In the genomic region with DNA sequence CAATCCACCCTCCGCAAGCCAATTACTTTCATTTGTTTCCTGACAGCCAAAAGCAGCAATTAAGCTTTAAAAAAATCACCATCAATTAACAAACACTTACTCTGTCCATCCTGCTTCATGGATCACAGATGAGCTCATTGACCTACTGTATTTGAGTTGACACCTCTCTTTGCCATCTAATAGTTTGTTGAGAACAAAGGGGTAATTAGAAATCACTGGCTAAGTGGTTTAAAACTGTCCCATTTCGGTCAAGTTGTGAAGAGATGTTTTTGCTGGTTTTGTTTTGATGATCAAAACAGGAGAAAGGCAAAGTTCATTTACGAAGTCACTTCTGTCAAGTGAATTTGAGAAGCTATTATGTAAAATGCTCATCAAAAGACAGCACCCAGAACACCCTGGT, we compare ENCODE assay signal across 1 cellular context.
TF ChIP-seq lines count a peak whose summit lies in the region.

No MANE protein-coding gene starts in this region.

TF ChIP-seq in GM12878, 131 proteins besides CTCF, POLR2A, EP300 and RAD21:
- no peak for TF ChIP-seq GATAD2B (conservative IDR thresholded peaks at IDR 0.05; ENCODE audit: low read depth)
- no peak for TF ChIP-seq ZNF207 (IDR thresholded peaks at IDR 0.05; ENCODE audit: borderline replicate concordance)
- TF ChIP-seq, protein P1, sequence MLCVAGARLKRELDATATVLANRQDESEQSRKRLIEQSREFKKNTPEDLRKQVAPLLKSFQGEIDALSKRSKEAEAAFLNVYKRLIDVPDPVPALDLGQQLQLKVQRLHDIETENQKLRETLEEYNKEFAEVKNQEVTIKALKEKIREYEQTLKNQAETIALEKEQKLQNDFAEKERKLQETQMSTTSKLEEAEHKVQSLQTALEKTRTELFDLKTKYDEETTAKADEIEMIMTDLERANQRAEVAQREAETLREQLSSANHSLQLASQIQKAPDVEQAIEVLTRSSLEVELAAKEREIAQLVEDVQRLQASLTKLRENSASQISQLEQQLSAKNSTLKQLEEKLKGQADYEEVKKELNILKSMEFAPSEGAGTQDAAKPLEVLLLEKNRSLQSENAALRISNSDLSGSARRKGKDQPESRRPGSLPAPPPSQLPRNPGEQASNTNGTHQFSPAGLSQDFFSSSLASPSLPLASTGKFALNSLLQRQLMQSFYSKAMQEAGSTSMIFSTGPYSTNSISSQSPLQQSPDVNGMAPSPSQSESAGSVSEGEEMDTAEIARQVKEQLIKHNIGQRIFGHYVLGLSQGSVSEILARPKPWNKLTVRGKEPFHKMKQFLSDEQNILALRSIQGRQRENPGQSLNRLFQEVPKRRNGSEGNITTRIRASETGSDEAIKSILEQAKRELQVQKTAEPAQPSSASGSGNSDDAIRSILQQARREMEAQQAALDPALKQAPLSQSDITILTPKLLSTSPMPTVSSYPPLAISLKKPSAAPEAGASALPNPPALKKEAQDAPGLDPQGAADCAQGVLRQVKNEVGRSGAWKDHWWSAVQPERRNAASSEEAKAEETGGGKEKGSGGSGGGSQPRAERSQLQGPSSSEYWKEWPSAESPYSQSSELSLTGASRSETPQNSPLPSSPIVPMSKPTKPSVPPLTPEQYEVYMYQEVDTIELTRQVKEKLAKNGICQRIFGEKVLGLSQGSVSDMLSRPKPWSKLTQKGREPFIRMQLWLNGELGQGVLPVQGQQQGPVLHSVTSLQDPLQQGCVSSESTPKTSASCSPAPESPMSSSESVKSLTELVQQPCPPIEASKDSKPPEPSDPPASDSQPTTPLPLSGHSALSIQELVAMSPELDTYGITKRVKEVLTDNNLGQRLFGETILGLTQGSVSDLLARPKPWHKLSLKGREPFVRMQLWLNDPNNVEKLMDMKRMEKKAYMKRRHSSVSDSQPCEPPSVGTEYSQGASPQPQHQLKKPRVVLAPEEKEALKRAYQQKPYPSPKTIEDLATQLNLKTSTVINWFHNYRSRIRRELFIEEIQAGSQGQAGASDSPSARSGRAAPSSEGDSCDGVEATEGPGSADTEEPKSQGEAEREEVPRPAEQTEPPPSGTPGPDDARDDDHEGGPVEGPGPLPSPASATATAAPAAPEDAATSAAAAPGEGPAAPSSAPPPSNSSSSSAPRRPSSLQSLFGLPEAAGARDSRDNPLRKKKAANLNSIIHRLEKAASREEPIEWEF (IDR thresholded peaks at IDR 0.05; ENCODE audit: insufficient replicate concordance, low read depth, low read length), result no peak
- TF ChIP-seq, protein P2, sequence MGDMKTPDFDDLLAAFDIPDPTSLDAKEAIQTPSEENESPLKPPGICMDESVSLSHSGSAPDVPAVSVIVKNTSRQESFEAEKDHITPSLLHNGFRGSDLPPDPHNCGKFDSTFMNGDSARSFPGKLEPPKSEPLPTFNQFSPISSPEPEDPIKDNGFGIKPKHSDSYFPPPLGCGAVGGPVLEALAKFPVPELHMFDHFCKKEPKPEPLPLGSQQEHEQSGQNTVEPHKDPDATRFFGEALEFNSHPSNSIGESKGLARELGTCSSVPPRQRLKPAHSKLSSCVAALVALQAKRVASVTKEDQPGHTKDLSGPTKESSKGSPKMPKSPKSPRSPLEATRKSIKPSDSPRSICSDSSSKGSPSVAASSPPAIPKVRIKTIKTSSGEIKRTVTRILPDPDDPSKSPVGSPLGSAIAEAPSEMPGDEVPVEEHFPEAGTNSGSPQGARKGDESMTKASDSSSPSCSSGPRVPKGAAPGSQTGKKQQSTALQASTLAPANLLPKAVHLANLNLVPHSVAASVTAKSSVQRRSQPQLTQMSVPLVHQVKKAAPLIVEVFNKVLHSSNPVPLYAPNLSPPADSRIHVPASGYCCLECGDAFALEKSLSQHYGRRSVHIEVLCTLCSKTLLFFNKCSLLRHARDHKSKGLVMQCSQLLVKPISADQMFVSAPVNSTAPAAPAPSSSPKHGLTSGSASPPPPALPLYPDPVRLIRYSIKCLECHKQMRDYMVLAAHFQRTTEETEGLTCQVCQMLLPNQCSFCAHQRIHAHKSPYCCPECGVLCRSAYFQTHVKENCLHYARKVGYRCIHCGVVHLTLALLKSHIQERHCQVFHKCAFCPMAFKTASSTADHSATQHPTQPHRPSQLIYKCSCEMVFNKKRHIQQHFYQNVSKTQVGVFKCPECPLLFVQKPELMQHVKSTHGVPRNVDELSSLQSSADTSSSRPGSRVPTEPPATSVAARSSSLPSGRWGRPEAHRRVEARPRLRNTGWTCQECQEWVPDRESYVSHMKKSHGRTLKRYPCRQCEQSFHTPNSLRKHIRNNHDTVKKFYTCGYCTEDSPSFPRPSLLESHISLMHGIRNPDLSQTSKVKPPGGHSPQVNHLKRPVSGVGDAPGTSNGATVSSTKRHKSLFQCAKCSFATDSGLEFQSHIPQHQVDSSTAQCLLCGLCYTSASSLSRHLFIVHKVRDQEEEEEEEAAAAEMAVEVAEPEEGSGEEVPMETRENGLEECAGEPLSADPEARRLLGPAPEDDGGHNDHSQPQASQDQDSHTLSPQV (IDR thresholded peaks at IDR 0.05), result no peak
- TF ChIP-seq DPF2 (IDR thresholded peaks at IDR 0.05), result peak; percentile 51; the same call in 1 of the 2 replicates
- TF ChIP-seq ZZZ3 (IDR thresholded peaks at IDR 0.05; ENCODE audit: control insufficient read depth, insufficient read length, low read depth), result no peak
- TF ChIP-seq, protein P3, sequence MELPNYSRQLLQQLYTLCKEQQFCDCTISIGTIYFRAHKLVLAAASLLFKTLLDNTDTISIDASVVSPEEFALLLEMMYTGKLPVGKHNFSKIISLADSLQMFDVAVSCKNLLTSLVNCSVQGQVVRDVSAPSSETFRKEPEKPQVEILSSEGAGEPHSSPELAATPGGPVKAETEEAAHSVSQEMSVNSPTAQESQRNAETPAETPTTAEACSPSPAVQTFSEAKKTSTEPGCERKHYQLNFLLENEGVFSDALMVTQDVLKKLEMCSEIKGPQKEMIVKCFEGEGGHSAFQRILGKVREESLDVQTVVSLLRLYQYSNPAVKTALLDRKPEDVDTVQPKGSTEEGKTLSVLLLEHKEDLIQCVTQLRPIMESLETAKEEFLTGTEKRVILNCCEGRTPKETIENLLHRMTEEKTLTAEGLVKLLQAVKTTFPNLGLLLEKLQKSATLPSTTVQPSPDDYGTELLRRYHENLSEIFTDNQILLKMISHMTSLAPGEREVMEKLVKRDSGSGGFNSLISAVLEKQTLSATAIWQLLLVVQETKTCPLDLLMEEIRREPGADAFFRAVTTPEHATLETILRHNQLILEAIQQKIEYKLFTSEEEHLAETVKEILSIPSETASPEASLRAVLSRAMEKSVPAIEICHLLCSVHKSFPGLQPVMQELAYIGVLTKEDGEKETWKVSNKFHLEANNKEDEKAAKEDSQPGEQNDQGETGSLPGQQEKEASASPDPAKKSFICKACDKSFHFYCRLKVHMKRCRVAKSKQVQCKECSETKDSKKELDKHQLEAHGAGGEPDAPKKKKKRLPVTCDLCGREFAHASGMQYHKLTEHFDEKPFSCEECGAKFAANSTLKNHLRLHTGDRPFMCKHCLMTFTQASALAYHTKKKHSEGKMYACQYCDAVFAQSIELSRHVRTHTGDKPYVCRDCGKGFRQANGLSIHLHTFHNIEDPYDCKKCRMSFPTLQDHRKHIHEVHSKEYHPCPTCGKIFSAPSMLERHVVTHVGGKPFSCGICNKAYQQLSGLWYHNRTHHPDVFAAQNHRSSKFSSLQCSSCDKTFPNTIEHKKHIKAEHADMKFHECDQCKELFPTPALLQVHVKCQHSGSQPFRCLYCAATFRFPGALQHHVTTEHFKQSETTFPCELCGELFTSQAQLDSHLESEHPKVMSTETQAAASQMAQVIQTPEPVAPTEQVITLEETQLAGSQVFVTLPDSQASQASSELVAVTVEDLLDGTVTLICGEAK (IDR thresholded peaks at IDR 0.05; ENCODE audit: borderline replicate concordance), result no peak
- TF ChIP-seq IKZF1 (conservative IDR thresholded peaks at IDR 0.05), result peak; percentile 55
- no peak for TF ChIP-seq SP1 (IDR thresholded peaks at IDR 0.05; ENCODE audit: low read depth, low read length)
- TF ChIP-seq, protein P4, sequence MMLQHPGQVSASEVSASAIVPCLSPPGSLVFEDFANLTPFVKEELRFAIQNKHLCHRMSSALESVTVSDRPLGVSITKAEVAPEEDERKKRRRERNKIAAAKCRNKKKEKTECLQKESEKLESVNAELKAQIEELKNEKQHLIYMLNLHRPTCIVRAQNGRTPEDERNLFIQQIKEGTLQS (IDR thresholded peaks at IDR 0.05; ENCODE audit: borderline replicate concordance, extremely low read depth, low read depth, low read length), result no peak
- peak; percentile 76; the same call in 1 of the 2 replicates for TF ChIP-seq NR2F1 (conservative IDR thresholded peaks at IDR 0.05)
- TF ChIP-seq, protein P5, sequence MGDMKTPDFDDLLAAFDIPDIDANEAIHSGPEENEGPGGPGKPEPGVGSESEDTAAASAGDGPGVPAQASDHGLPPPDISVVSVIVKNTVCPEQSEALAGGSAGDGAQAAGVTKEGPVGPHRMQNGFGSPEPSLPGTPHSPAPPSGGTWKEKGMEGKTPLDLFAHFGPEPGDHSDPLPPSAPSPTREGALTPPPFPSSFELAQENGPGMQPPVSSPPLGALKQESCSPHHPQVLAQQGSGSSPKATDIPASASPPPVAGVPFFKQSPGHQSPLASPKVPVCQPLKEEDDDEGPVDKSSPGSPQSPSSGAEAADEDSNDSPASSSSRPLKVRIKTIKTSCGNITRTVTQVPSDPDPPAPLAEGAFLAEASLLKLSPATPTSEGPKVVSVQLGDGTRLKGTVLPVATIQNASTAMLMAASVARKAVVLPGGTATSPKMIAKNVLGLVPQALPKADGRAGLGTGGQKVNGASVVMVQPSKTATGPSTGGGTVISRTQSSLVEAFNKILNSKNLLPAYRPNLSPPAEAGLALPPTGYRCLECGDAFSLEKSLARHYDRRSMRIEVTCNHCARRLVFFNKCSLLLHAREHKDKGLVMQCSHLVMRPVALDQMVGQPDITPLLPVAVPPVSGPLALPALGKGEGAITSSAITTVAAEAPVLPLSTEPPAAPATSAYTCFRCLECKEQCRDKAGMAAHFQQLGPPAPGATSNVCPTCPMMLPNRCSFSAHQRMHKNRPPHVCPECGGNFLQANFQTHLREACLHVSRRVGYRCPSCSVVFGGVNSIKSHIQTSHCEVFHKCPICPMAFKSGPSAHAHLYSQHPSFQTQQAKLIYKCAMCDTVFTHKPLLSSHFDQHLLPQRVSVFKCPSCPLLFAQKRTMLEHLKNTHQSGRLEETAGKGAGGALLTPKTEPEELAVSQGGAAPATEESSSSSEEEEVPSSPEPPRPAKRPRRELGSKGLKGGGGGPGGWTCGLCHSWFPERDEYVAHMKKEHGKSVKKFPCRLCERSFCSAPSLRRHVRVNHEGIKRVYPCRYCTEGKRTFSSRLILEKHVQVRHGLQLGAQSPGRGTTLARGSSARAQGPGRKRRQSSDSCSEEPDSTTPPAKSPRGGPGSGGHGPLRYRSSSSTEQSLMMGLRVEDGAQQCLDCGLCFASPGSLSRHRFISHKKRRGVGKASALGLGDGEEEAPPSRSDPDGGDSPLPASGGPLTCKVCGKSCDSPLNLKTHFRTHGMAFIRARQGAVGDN (IDR thresholded peaks at IDR 0.05), result peak; percentile 53; the same call in 1 of the 2 replicates
- TF ChIP-seq NBN (IDR thresholded peaks at IDR 0.05), result 0 out of 2 replicates have a peak, but pooled peaks have one; percentile 36
- TF ChIP-seq, protein P6, sequence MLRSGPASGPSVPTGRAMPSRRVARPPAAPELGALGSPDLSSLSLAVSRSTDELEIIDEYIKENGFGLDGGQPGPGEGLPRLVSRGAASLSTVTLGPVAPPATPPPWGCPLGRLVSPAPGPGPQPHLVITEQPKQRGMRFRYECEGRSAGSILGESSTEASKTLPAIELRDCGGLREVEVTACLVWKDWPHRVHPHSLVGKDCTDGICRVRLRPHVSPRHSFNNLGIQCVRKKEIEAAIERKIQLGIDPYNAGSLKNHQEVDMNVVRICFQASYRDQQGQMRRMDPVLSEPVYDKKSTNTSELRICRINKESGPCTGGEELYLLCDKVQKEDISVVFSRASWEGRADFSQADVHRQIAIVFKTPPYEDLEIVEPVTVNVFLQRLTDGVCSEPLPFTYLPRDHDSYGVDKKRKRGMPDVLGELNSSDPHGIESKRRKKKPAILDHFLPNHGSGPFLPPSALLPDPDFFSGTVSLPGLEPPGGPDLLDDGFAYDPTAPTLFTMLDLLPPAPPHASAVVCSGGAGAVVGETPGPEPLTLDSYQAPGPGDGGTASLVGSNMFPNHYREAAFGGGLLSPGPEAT (IDR thresholded peaks at IDR 0.05; ENCODE audit: low read depth), result 0 out of 2 replicates have a peak, but pooled peaks have one; percentile 15
- TF ChIP-seq BMI1 (IDR thresholded peaks at IDR 0.05; ENCODE audit: borderline replicate concordance), result peak; percentile 51; the same call in 1 of the 2 replicates
- TF ChIP-seq, protein P7, sequence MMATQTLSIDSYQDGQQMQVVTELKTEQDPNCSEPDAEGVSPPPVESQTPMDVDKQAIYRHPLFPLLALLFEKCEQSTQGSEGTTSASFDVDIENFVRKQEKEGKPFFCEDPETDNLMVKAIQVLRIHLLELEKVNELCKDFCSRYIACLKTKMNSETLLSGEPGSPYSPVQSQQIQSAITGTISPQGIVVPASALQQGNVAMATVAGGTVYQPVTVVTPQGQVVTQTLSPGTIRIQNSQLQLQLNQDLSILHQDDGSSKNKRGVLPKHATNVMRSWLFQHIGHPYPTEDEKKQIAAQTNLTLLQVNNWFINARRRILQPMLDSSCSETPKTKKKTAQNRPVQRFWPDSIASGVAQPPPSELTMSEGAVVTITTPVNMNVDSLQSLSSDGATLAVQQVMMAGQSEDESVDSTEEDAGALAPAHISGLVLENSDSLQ (IDR thresholded peaks at IDR 0.05), result no peak
- peak; percentile 86 for TF ChIP-seq ATF7 (IDR thresholded peaks at IDR 0.05; ENCODE audit: low read depth)
- TF ChIP-seq WRNIP1 (IDR thresholded peaks at IDR 0.05; ENCODE audit: borderline replicate concordance, low read depth, low read length), result no peak
- peak; percentile 70 to 74; a peak in 2 of 4 replicates for TF ChIP-seq IKZF2 (IDR thresholded peaks at IDR 0.05)
- no peak for TF ChIP-seq IRF4 (IDR thresholded peaks at IDR 0.05; ENCODE audit: low read depth, low read length)
- peak; percentile 98 for TF ChIP-seq MTA2 (IDR thresholded peaks at IDR 0.05; ENCODE audit: low read depth)
- TF ChIP-seq RBBP5 (conservative IDR thresholded peaks at IDR 0.05), result no peak
- TF ChIP-seq MEF2A (IDR thresholded peaks at IDR 0.05; ENCODE audit: insufficient read depth, low read depth, low read length), result no peak
- peak in 1 of 2 experiments; percentile 23; a peak in 1 of 4 replicates for TF ChIP-seq BHLHE40 (IDR thresholded peaks at IDR 0.05; ENCODE audit: borderline replicate concordance in 1 of 2, low read depth in 2 of 2, low read length in 1 of 2)
- TF ChIP-seq ZSCAN29 (IDR thresholded peaks at IDR 0.05), result no peak
